12 cellular contexts compared by ENCODE assay signal in genomic region chr9:130188860-130189481, GRCh38.
"Had no signal": no experiment of that assay in that cellular context is flagged by ENCODE, and none has a peak within 500 bp of the region (broad histone marks: within the 10 kb centered on the region; RNA-seq: fewer than 3 reads in every experiment).

No MANE protein-coding gene starts in this region.

- ATAC-seq: left ventricle myocardium superior; stimulated activated naive B cell treated with anti-CD40 and anti-IgM and Interleukin-4, amounts not matched to agents 10 μg/mL and 1 μg/mL and 100 μg/mL, for 72 hours had no signal

- H3K9me3 ChIP-seq: ascending aorta had no signal

- H3K4me3 ChIP-seq: ascending aorta had no signal

- DNase-seq: activated CD4-positive, alpha-beta T cell treated with anti-CD3 and anti-CD28 coated beads for 1 hour; activated CD4-positive, alpha-beta T cell treated with anti-CD3 and anti-CD28 coated beads, Interleukin-2, amount 50 U/mL, for 48 hours; activated naive CD4-positive, alpha-beta T cell treated with anti-CD3 and anti-CD28 coated beads, Interleukin-2, amount 10 ng/mL, durations not matched to agents 7 days and 5 days; activated T-cell treated with anti-CD3 and anti-CD28 coated beads, Interleukin-2, amount 50 U/mL, for 1 hour; dermis blood vessel endothelial cell; endodermal cell; glutamatergic neuron; left ventricle myocardium superior; stimulated activated CD4-positive, alpha-beta T cell treated with anti-CD3 and anti-CD28 coated beads, Interleukin-2, amount 100 ng/mL, for 48 hours; stimulated activated naive B cell treated with anti-CD40 and anti-IgM and Interleukin-4, amounts not matched to agents 10 μg/mL and 1 μg/mL and 100 μg/mL, for 72 hours; substantia nigra had no signal

- H3K27me3 ChIP-seq: ascending aorta had no signal

- H3K36me3 ChIP-seq: ascending aorta had no signal
